8 cellular contexts compared by ENCODE assay signal in the genomic region with DNA sequence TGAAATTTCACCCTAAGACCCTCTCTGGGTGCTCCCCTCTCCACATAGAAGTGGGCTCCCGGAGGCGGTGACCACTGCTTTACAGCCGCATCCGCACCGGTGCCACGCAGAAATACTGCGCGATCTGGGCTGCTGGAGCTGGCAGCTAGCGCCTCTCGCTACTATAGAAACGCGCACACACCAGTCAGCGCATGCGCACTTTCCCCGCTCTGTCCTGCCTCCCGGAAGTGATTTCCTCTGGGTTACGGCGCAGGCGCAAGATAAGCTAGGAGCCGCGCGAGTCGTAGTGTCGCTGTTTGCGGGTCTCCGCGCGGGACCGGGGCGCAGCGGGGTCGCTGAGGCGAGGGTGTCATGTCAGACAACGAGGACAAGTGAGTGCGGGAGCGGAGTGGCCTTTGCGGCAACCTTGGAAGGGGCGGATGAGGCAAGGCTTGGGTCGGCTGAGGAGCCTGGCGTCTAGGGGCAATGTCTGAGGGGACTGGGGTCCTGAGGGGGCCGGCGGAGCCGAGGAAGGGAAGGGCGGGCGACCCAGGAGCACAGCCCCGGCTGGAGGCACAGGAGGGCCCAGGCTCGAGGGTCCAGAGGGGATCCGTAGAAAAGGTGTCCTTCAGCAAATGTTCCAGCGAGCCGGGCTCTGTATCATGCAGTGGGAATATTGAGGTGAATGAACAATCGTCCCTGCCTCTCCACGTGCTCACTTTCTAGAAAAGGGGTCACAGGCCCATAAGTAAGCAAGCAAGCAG. TPM values are rescaled to one million over a fixed set of nuclear protein-coding genes. Genes with fewer than 3 reads are reported as not detected.
A peak's percentile ranks its signal among the peaks of the same experiment; 100 is the strongest.
DNase-seq lines count a peak whose midpoint lies in the region; ATAC-seq and TF ChIP-seq lines count a peak whose summit lies in the region.

A gene (minus strand): TSS at position 165 of the 743 bp plus-strand sequence. CDS start 452 bp downstream, outside the sequence.
A gene (plus strand): TSS at position 263 of the 743 bp plus-strand sequence. CDS start 89 bp downstream, at position 352.

- DNase-seq in C1 segment of cervical spinal cord (lab: John Stamatoyannopoulos, UW), result peak; percentile 40 to 92 (median 88)
- DNase-seq in NCI-H526 (lab: John Stamatoyannopoulos, UW), result peak; percentile 82 to 94
- DNase-seq in activated CD4-positive, alpha-beta T cell treated with anti-CD3 and anti-CD28 coated beads, Interleukin-2, amount 10 ng/mL, durations not matched to agents 24 days and 14 days, result peak; percentile 99
- peak; percentile 94 for DNase-seq in coronary artery (ENCODE audit: low spot score)
- DNase-seq in left colon, result peak; percentile 96 to 99
- peak; percentile 95 to 97 for DNase-seq in stimulated activated CD4-positive, alpha-beta T cell treated with anti-CD3 and anti-CD28 coated beads, Interleukin-1b, Interleukin-23, amount 100 ng/mL, for 4 hours (ENCODE audit: low read depth in 2 of 2)

- peak within 1 kb of the TSS; percentile 91 for H3K4me3 ChIP-seq in coronary artery

- no peak for TF ChIP-seq CTCF in coronary artery (IDR thresholded peaks at IDR 0.05)

- peak within 1 kb of the TSS; percentile 93 for H3K27ac Mint-ChIP-seq in activated CD4-positive, alpha-beta T cell treated with anti-CD3 and anti-CD28 coated beads, Interleukin-2, amount 10 ng/mL, durations not matched to agents 24 days and 14 days

- no peaks in the 10 kb centered on the region for H3K9me3 Mint-ChIP-seq in activated CD4-positive, alpha-beta T cell treated with anti-CD3 and anti-CD28 coated beads, Interleukin-2, amount 10 ng/mL, durations not matched to agents 24 days and 14 days

- peaks cover 29% of the 10 kb centered on the region for H3K36me3 Mint-ChIP-seq in activated CD4-positive, alpha-beta T cell treated with anti-CD3 and anti-CD28 coated beads, Interleukin-2, amount 10 ng/mL, durations not matched to agents 24 days and 14 days (ENCODE audit: low read depth)

- intact Hi-C loops in activated CD4-positive, alpha-beta T cell treated with anti-CD3 and anti-CD28 coated beads, Interleukin-2, amount 10 ng/mL, durations not matched to agents 24 days and 14 days (cut with micrococcal nuclease), result loop anchor here (1.0 to 5.0 kb wide), 5 partner anchors 12 to 147 kb away; a partner anchor contains a TSS
- intact Hi-C loops in left colon (cut with DNase I, micrococcal nuclease), result no loop called here

- peaks cover 14% of the 10 kb centered on the region for H3K27me3 Mint-ChIP-seq in activated CD4-positive, alpha-beta T cell treated with anti-CD3 and anti-CD28 coated beads, Interleukin-2, amount 10 ng/mL, durations not matched to agents 24 days and 14 days

- H3K27ac ChIP-seq in coronary artery, result peak within 1 kb of the TSS; percentile 51 to 84

- peak within 1 kb of the TSS; percentile 92 for H3K4me3 Mint-ChIP-seq in activated CD4-positive, alpha-beta T cell treated with anti-CD3 and anti-CD28 coated beads, Interleukin-2, amount 10 ng/mL, durations not matched to agents 24 days and 14 days

- ATAC-seq in GM19324 (IDR thresholded peaks at IDR 0.05; ENCODE audit: low FRiP score, unreplicated experiment) (peak; percentile 93), HG03460 (IDR thresholded peaks at IDR 0.05; ENCODE audit: unreplicated experiment) (peak; percentile 81), left colon (peak; percentile 97)

- H3K4me1 Mint-ChIP-seq in activated CD4-positive, alpha-beta T cell treated with anti-CD3 and anti-CD28 coated beads, Interleukin-2, amount 10 ng/mL, durations not matched to agents 24 days and 14 days, result peaks cover 26% of the 10 kb centered on the region

RNA-seq across cellular contexts. Expression of the first gene that starts in this region (rescaled TPM):
- total RNA-seq in activated CD4-positive, alpha-beta T cell treated with anti-CD3 and anti-CD28 coated beads, Interleukin-2, amount 10 ng/mL, durations not matched to agents 24 days and 14 days, result 0.37 TPM in 1 of 2 replicates, not detected in the other
- total RNA-seq in left colon, result not detected

RNA-seq across cellular contexts. Expression of the second gene that starts in this region (rescaled TPM):
- total RNA-seq in activated CD4-positive, alpha-beta T cell treated with anti-CD3 and anti-CD28 coated beads, Interleukin-2, amount 10 ng/mL, durations not matched to agents 24 days and 14 days, result 113 TPM in 2 replicates
- total RNA-seq in left colon, result 10 to 100 TPM; 51.1 to 60.2 TPM

Comparison
In these comparisons a context has a peak if more than half of its experiments do, and no peak if none do; other contexts are left out.
1. Peak in every context shown above with its lines: DNase-seq, ATAC-seq, H3K4me3 ChIP-seq and H3K27ac ChIP-seq.